ENCODE assay signal across 19 cellular contexts in genomic region chr5:42962139-42962538, GRCh38.
A peak's percentile ranks its signal among the peaks of the same experiment; 100 is the strongest.
DNase-seq lines count a peak whose midpoint lies in the region; ATAC-seq and TF ChIP-seq lines count a peak whose summit lies in the region.
"Had no signal": no experiment of that assay in that cellular context is flagged by ENCODE, and none has a peak within 500 bp of the region (broad histone marks: within the 10 kb centered on the region; RNA-seq: fewer than 3 reads in every experiment).

No MANE protein-coding gene starts in this region.

- peaks cover 8% of the 10 kb centered on the region for H3K4me1 Mint-ChIP-seq in activated T-cell treated with anti-CD3 and anti-CD28 coated beads, Interleukin-2, amount 50 U/mL, for 72 hours (ENCODE audit: low read depth)
- peaks cover 17% of the 10 kb centered on the region for H3K4me1 Mint-ChIP-seq in activated T-cell treated with anti-CD3 and anti-CD28 coated beads, Interleukin-2, amount 50 U/mL, for 4 hours (ENCODE audit: low read depth)
- H3K4me1 Mint-ChIP-seq in CD8-positive, alpha-beta T cell (ENCODE audit: low read depth), result peaks cover 19% of the 10 kb centered on the region
- H3K4me1 Mint-ChIP-seq in central memory CD8-positive, alpha-beta T cell, result peaks cover 27% of the 10 kb centered on the region
- H3K4me1 Mint-ChIP-seq in natural killer cell, result peaks cover 26 to 52% of the 10 kb centered on the region in 2 donors
- H3K4me1 Mint-ChIP-seq: H9 had no signal

- peak overlapping the region in 1 of 2 donors; percentile 11 for H3K4me3 Mint-ChIP-seq in activated T-cell treated with anti-CD3 and anti-CD28 coated beads, Interleukin-2, amount 50 U/mL, for 72 hours
- H3K4me3 Mint-ChIP-seq in activated T-cell treated with anti-CD3 and anti-CD28 coated beads, Interleukin-2, amount 50 U/mL, for 4 hours, result no peak overlapping the region
- H3K4me3 Mint-ChIP-seq in CD8-positive, alpha-beta T cell, result no peak overlapping the region
- H3K4me3 Mint-ChIP-seq in central memory CD8-positive, alpha-beta T cell, result no peak overlapping the region
- peak overlapping the region; percentile 83 for H3K4me3 Mint-ChIP-seq in natural killer cell
- H3K4me3 Mint-ChIP-seq: CD4-positive, alpha-beta T cell; H9 had no signal

- H3K9me3 Mint-ChIP-seq in activated T-cell treated with anti-CD3 and anti-CD28 coated beads, Interleukin-2, amount 50 U/mL, for 72 hours, result no peaks in the 10 kb centered on the region
- H3K9me3 Mint-ChIP-seq in activated T-cell treated with anti-CD3 and anti-CD28 coated beads, Interleukin-2, amount 50 U/mL, for 4 hours, result no peaks in the 10 kb centered on the region
- H3K9me3 Mint-ChIP-seq in CD8-positive, alpha-beta T cell, result no peaks in the 10 kb centered on the region
- no peaks in the 10 kb centered on the region for H3K9me3 Mint-ChIP-seq in central memory CD8-positive, alpha-beta T cell
- H3K9me3 Mint-ChIP-seq in natural killer cell, result no peaks in the 10 kb centered on the region
- H3K9me3 Mint-ChIP-seq: CD4-positive, alpha-beta T cell; H9 had no signal

- no peaks in the 10 kb centered on the region for H3K27me3 Mint-ChIP-seq in activated T-cell treated with anti-CD3 and anti-CD28 coated beads, Interleukin-2, amount 50 U/mL, for 72 hours (ENCODE audit: low read depth)
- no peaks in the 10 kb centered on the region for H3K27me3 Mint-ChIP-seq in activated T-cell treated with anti-CD3 and anti-CD28 coated beads, Interleukin-2, amount 50 U/mL, for 4 hours (ENCODE audit: low read depth)
- no peaks in the 10 kb centered on the region for H3K27me3 Mint-ChIP-seq in CD8-positive, alpha-beta T cell (ENCODE audit: low read depth)
- H3K27me3 Mint-ChIP-seq in central memory CD8-positive, alpha-beta T cell, result no peaks in the 10 kb centered on the region
- peaks cover 0 to 6% of the 10 kb centered on the region in 2 donors for H3K27me3 Mint-ChIP-seq in natural killer cell (ENCODE audit: low read depth in 2 of 2)
- H3K27me3 Mint-ChIP-seq: CD4-positive, alpha-beta T cell had no signal

- 84% methylated on average over 4 of the region's 4 CpGs for WGBS in suprapubic skin

- intact Hi-C loops in CD8-positive, alpha-beta T cell (cut with DNase I, micrococcal nuclease), result no loop called here
- intact Hi-C loops in natural killer cell (cut with micrococcal nuclease), result no loop called here

- no peak overlapping the region for H3K27ac ChIP-seq in CD8-positive, alpha-beta T cell (ENCODE audit: low read depth, low read length)
- no peak overlapping the region for H3K27ac ChIP-seq in suprapubic skin
- H3K27ac ChIP-seq: 22Rv1, A549, C4-2B had no signal

- no peak for ATAC-seq in activated T-cell treated with anti-CD3 and anti-CD28 coated beads, Interleukin-2, amount 50 U/mL, for 72 hours (replicated peaks in 1 of 2)
- no peak for ATAC-seq in activated T-cell treated with anti-CD3 and anti-CD28 coated beads, Interleukin-2, amount 50 U/mL, for 4 hours
- ATAC-seq in CD8-positive, alpha-beta T cell, result peak; percentile 31
- ATAC-seq in central memory CD8-positive, alpha-beta T cell (replicated peaks; ENCODE audit: extremely low read depth, poor library complexity, severe bottlenecking), result peak; percentile 56
- peak; percentile 71 to 85 (median 79) for ATAC-seq in natural killer cell
- ATAC-seq in HG03342 (IDR thresholded peaks at IDR 0.05; ENCODE audit: unreplicated experiment), result no peak
- ATAC-seq: A549, GM12878 had no signal

- TF ChIP-seq CTCF in CD8-positive, alpha-beta T cell (IDR thresholded peaks at IDR 0.05), result no peak
- no peak for TF ChIP-seq CTCF in natural killer cell (IDR thresholded peaks at IDR 0.05)
- no peak for TF ChIP-seq CTCF in suprapubic skin (IDR thresholded peaks at IDR 0.05)

- peak overlapping the region; percentile 34 for H3K27ac Mint-ChIP-seq in activated T-cell treated with anti-CD3 and anti-CD28 coated beads, Interleukin-2, amount 50 U/mL, for 72 hours
- peak overlapping the region; percentile 53 for H3K27ac Mint-ChIP-seq in CD8-positive, alpha-beta T cell
- H3K27ac Mint-ChIP-seq in central memory CD8-positive, alpha-beta T cell (ENCODE audit: low read depth), result peak overlapping the region; percentile 86
- peak overlapping the region; percentile 71 to 94 for H3K27ac Mint-ChIP-seq in natural killer cell
- H3K27ac Mint-ChIP-seq: CD4-positive, alpha-beta T cell; H9 had no signal

- CTCF ChIA-PET in CD8-positive, alpha-beta T cell (lab: Charles Lee), result no interaction called here

- no peaks in the 10 kb centered on the region for H3K9me3 ChIP-seq in CD8-positive, alpha-beta T cell (ENCODE audit: low read length)
- no peaks in the 10 kb centered on the region for H3K9me3 ChIP-seq in suprapubic skin
- H3K9me3 ChIP-seq: A549 had no signal

- H3K27me3 ChIP-seq in CD8-positive, alpha-beta T cell (ENCODE audit: insufficient read depth, low read length), result no peaks in the 10 kb centered on the region
- peaks cover 25% of the 10 kb centered on the region for H3K27me3 ChIP-seq in suprapubic skin

- H3K4me3 ChIP-seq in CD8-positive, alpha-beta T cell (ENCODE audit: low read depth, low read length), result no peak overlapping the region
- H3K4me3 ChIP-seq in suprapubic skin, result no peak overlapping the region
- H3K4me3 ChIP-seq: A549, GM12878 had no signal

- POLR2A ChIA-PET in CD8-positive, alpha-beta T cell (lab: Charles Lee), result interaction anchor here (1.5 kb wide), 1 partner anchor 12 kb away, joined by 3 read pairs; no protein-coding TSS in a partner anchor

- no peaks in the 10 kb centered on the region for H3K36me3 Mint-ChIP-seq in activated T-cell treated with anti-CD3 and anti-CD28 coated beads, Interleukin-2, amount 50 U/mL, for 72 hours (ENCODE audit: insufficient read depth in 2 of 2)
- H3K36me3 Mint-ChIP-seq in activated T-cell treated with anti-CD3 and anti-CD28 coated beads, Interleukin-2, amount 50 U/mL, for 4 hours (ENCODE audit: insufficient read depth), result no peaks in the 10 kb centered on the region
- H3K36me3 Mint-ChIP-seq in CD8-positive, alpha-beta T cell, result no peaks in the 10 kb centered on the region
- peaks cover 5% of the 10 kb centered on the region for H3K36me3 Mint-ChIP-seq in central memory CD8-positive, alpha-beta T cell (ENCODE audit: insufficient read depth)
- no peaks in the 10 kb centered on the region for H3K36me3 Mint-ChIP-seq in natural killer cell

- no peak for TF ChIP-seq POLR2A in suprapubic skin (IDR thresholded peaks at IDR 0.05)

- no peaks in the 10 kb centered on the region for H3K4me1 ChIP-seq in CD8-positive, alpha-beta T cell (ENCODE audit: insufficient read depth, low read length)
- no peaks in the 10 kb centered on the region for H3K4me1 ChIP-seq in suprapubic skin
- H3K4me1 ChIP-seq: A549 had no signal

- no peak for TF ChIP-seq EP300 in suprapubic skin (IDR thresholded peaks at IDR 0.05)

- DNase-seq in activated T-cell treated with anti-CD3 and anti-CD28 coated beads, Interleukin-2, amount 50 U/mL, for 72 hours, result no peak
- no peak for DNase-seq in activated T-cell treated with anti-CD3 and anti-CD28 coated beads, Interleukin-2, amount 50 U/mL, for 4 hours
- no peak for DNase-seq in CD8-positive, alpha-beta T cell
- DNase-seq in central memory CD8-positive, alpha-beta T cell (ENCODE audit: low spot score in 2 of 2), result no peak
- DNase-seq in natural killer cell, result no peak
- no peak for DNase-seq in suprapubic skin (ENCODE audit: low spot score in 2 of 2)
- DNase-seq in cerebellar nuclear complex (lab: John Stamatoyannopoulos, UW), result no peak
- DNase-seq: AML-193; Calu3; CD4-positive, alpha-beta T cell; DMS79 treated with DMSO at 0.1 percent for 48 hours; GF-D8; H9; IMR-90 had no signal

- no peaks in the 10 kb centered on the region for H3K36me3 ChIP-seq in CD8-positive, alpha-beta T cell (ENCODE audit: insufficient read depth, low read length)
- no peaks in the 10 kb centered on the region for H3K36me3 ChIP-seq in suprapubic skin

Comparison
In these comparisons a context has a peak if more than half of its experiments do, and no peak if none do; other contexts are left out.
1. ATAC-seq: peak in CD8-positive, alpha-beta T cell (single experiment), central memory CD8-positive, alpha-beta T cell (single experiment) and natural killer cell (3 of 3); none in activated T-cell treated with anti-CD3 and anti-CD28 coated beads, Interleukin-2, amount 50 U/mL, for 72 hours (0 of 2), activated T-cell treated with anti-CD3 and anti-CD28 coated beads, Interleukin-2, amount 50 U/mL, for 4 hours (0 of 2) and HG03342 (single experiment).
2. H3K27ac Mint-ChIP-seq: peak in every context shown above with its lines; median percentile 86 in central memory CD8-positive, alpha-beta T cell; 82 in natural killer cell; 53 in CD8-positive, alpha-beta T cell; 34 in activated T-cell treated with anti-CD3 and anti-CD28 coated beads, Interleukin-2, amount 50 U/mL, for 72 hours.